In genomic region chr5:174273325-174273724, GRCh38 we compare ENCODE assay signal across 15 cellular contexts.
A peak's percentile ranks its signal among the peaks of the same experiment; 100 is the strongest.
DNase-seq lines count a peak whose midpoint lies in the region; ATAC-seq and TF ChIP-seq lines count a peak whose summit lies in the region.
"Had no signal": no experiment of that assay in that cellular context is flagged by ENCODE, and none has a peak within 500 bp of the region (broad histone marks: within the 10 kb centered on the region; RNA-seq: fewer than 3 reads in every experiment).

No MANE protein-coding gene starts in this region.

- DNase-seq in MM.1S (peak; percentile 96), NCI-H446 treated with DMSO at 0.1 percent for 48 hours (lab: John Stamatoyannopoulos, UW) (no peak), NCI-H1092 treated with DMSO at 0.1 percent for 48 hours (lab: John Stamatoyannopoulos, UW) (no peak)
- DNase-seq in activated CD8-positive, alpha-beta memory T cell treated with anti-CD3 and anti-CD28 coated beads for 24 hours: no peak
- no peak for DNase-seq in activated naive CD4-positive, alpha-beta T cell treated with anti-CD3 and anti-CD28 coated beads, Interleukin-2, amount 10 ng/mL, durations not matched to agents 7 days and 5 days
- DNase-seq: activated CD4-positive, alpha-beta memory T cell treated with anti-CD3 and anti-CD28 coated beads for 36 hours; cortex of kidney; foreskin fibroblast; NCI-H1417 treated with DMSO at 0.1 percent for 48 hours; stimulated activated naive CD4-positive, alpha-beta T cell had no signal

- H3K9me2 ChIP-seq in MM.1S (replicated peaks; ENCODE audit: insufficient read depth, low read length): no peaks in the 10 kb centered on the region

- H3F3A ChIP-seq in MM.1S (ENCODE audit: insufficient read depth, low read length): peaks cover 53% of the 10 kb centered on the region

- H3K4me1 Mint-ChIP-seq in activated naive CD4-positive, alpha-beta T cell treated with anti-CD3 and anti-CD28 coated beads, Interleukin-2, amount 10 ng/mL, durations not matched to agents 7 days and 5 days: no peaks in the 10 kb centered on the region

- H3K27me3 ChIP-seq in MM.1S (replicated peaks; ENCODE audit: insufficient read depth, low read length): no peaks in the 10 kb centered on the region
- H3K27me3 ChIP-seq: BLaER1 treated with 17β-estradiol and CSF1 and Interleukin-3, amounts not matched to agents 10 nM and 100 nM had no signal

- CTCF ChIA-PET in activated naive CD4-positive, alpha-beta T cell treated with anti-CD3 and anti-CD28 coated beads, Interleukin-2, amount 10 ng/mL, durations not matched to agents 7 days and 5 days (lab: Charles Lee): no interaction called here

- peaks cover 71% of the 10 kb centered on the region for H3K4me1 ChIP-seq in MM.1S (ENCODE audit: low read length)

- H2AFZ ChIP-seq in MM.1S (ENCODE audit: low read length): no peak overlapping the region

- no peaks in the 10 kb centered on the region for H3K36me3 ChIP-seq in MM.1S (replicated peaks; ENCODE audit: insufficient read depth, low read length)
- H3K36me3 ChIP-seq: BLaER1 treated with 17β-estradiol and CSF1 and Interleukin-3, amounts not matched to agents 10 nM and 100 nM had no signal

- no peak overlapping the region for H3K27ac Mint-ChIP-seq in activated naive CD4-positive, alpha-beta T cell treated with anti-CD3 and anti-CD28 coated beads, Interleukin-2, amount 10 ng/mL, durations not matched to agents 7 days and 5 days
- H3K27ac Mint-ChIP-seq: activated CD4-positive, alpha-beta memory T cell treated with anti-CD3 and anti-CD28 coated beads for 36 hours; activated naive CD8-positive, alpha-beta T cell had no signal

- H3K79me2 ChIP-seq in MM.1S (ENCODE audit: low read length): no peaks in the 10 kb centered on the region

- no peaks in the 10 kb centered on the region for H4K20me1 ChIP-seq in MM.1S (ENCODE audit: insufficient read depth, low read length)
- H4K20me1 ChIP-seq: BLaER1 treated with 17β-estradiol and CSF1 and Interleukin-3, amounts not matched to agents 10 nM and 100 nM had no signal

- no peaks in the 10 kb centered on the region for H3K9me3 Mint-ChIP-seq in activated naive CD4-positive, alpha-beta T cell treated with anti-CD3 and anti-CD28 coated beads, Interleukin-2, amount 10 ng/mL, durations not matched to agents 7 days and 5 days
- H3K9me3 Mint-ChIP-seq: activated CD4-positive, alpha-beta memory T cell treated with anti-CD3 and anti-CD28 coated beads for 36 hours had no signal

- ATAC-seq in GM18520 (IDR thresholded peaks at IDR 0.05; ENCODE audit: unreplicated experiment) (peak; percentile 76), GM21423 (IDR thresholded peaks at IDR 0.05; ENCODE audit: unreplicated experiment) (peak; percentile 85), HG03025 (IDR thresholded peaks at IDR 0.05; ENCODE audit: low FRiP score, unreplicated experiment) (peak; percentile 94)

- no peaks in the 10 kb centered on the region for H3K27me3 Mint-ChIP-seq in activated naive CD4-positive, alpha-beta T cell treated with anti-CD3 and anti-CD28 coated beads, Interleukin-2, amount 10 ng/mL, durations not matched to agents 7 days and 5 days
- H3K27me3 Mint-ChIP-seq: activated naive CD8-positive, alpha-beta T cell had no signal

- no peak for TF ChIP-seq CTCF in MM.1S (IDR thresholded peaks at IDR 0.05; ENCODE audit: low read length)

- no peak overlapping the region for H3K4me3 Mint-ChIP-seq in activated naive CD4-positive, alpha-beta T cell treated with anti-CD3 and anti-CD28 coated beads, Interleukin-2, amount 10 ng/mL, durations not matched to agents 7 days and 5 days
- H3K4me3 Mint-ChIP-seq: activated CD4-positive, alpha-beta memory T cell treated with anti-CD3 and anti-CD28 coated beads for 36 hours; activated naive CD8-positive, alpha-beta T cell had no signal

- peak overlapping the region; percentile 82 for H3K9ac ChIP-seq in MM.1S (ENCODE audit: low read length)
- H3K9ac ChIP-seq: BLaER1 treated with 17β-estradiol and CSF1 and Interleukin-3, amounts not matched to agents 10 nM and 100 nM had no signal

- H3K4me2 ChIP-seq in MM.1S (ENCODE audit: low read depth, low read length): peak overlapping the region; percentile 66

- H3K27ac ChIP-seq in MM.1S (ENCODE audit: low read length): peak overlapping the region; percentile 99
- H3K27ac ChIP-seq: BLaER1 treated with 17β-estradiol and CSF1 and Interleukin-3, amounts not matched to agents 10 nM and 100 nM had no signal

- H3K4me3 ChIP-seq in MM.1S (ENCODE audit: low read length): peak overlapping the region; percentile 37; the same call in 1 of the 2 replicates
- H3K4me3 ChIP-seq: BLaER1 treated with 17β-estradiol and CSF1 and Interleukin-3, amounts not matched to agents 10 nM and 100 nM had no signal

- H3K9me3 ChIP-seq in MM.1S (replicated peaks; ENCODE audit: insufficient read depth, low read length): no peaks in the 10 kb centered on the region

- H3K36me3 Mint-ChIP-seq in activated naive CD4-positive, alpha-beta T cell treated with anti-CD3 and anti-CD28 coated beads, Interleukin-2, amount 10 ng/mL, durations not matched to agents 7 days and 5 days: no peaks in the 10 kb centered on the region
- H3K36me3 Mint-ChIP-seq: activated CD4-positive, alpha-beta memory T cell treated with anti-CD3 and anti-CD28 coated beads for 36 hours; activated naive CD8-positive, alpha-beta T cell had no signal
